In the genomic region with DNA sequence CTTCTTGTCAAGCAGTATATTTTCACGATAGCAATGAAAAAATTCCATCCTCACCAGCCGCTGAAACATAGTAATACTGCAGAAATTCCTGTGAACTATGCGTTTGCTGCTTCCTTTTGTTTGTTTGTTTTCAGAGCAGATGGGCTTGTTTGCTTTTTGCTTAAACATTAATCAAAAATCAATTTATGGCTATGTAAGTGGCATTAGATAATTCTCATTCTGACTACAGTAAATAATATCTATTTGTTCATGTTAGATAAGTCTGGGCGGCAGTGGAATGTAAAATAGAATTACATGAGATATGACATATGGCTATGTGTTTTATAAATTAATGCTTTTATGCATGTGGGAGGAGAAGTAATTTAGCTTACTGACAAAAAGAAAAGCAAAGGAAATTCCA, we compare ENCODE assay signal across 1 cellular context.
A peak's percentile ranks its signal among the peaks of the same experiment; 100 is the strongest.
TF ChIP-seq lines count a peak whose summit lies in the region.

No MANE protein-coding gene starts in this region.

TF ChIP-seq in HepG2, 621 proteins besides CTCF, POLR2A, EP300 and RAD21 (continued from another document and continues in another):
- TF ChIP-seq MIER2 (CRISPR knock-in tag; IDR thresholded peaks at IDR 0.05), result no peak
- no peak for TF ChIP-seq MTERF4 (CRISPR knock-in tag; IDR thresholded peaks at IDR 0.05)
- TF ChIP-seq, protein P1, sequence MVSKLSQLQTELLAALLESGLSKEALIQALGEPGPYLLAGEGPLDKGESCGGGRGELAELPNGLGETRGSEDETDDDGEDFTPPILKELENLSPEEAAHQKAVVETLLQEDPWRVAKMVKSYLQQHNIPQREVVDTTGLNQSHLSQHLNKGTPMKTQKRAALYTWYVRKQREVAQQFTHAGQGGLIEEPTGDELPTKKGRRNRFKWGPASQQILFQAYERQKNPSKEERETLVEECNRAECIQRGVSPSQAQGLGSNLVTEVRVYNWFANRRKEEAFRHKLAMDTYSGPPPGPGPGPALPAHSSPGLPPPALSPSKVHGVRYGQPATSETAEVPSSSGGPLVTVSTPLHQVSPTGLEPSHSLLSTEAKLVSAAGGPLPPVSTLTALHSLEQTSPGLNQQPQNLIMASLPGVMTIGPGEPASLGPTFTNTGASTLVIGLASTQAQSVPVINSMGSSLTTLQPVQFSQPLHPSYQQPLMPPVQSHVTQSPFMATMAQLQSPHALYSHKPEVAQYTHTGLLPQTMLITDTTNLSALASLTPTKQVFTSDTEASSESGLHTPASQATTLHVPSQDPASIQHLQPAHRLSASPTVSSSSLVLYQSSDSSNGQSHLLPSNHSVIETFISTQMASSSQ (IDR thresholded peaks at IDR 0.05; ENCODE audit: low read depth), result peak; percentile 100
- TF ChIP-seq, protein P1 (CRISPR knock-in tag; IDR thresholded peaks at IDR 0.05; ENCODE audit: borderline replicate concordance), result peak; percentile 99
- no peak for TF ChIP-seq ZNF607 (CRISPR knock-in tag; IDR thresholded peaks at IDR 0.05; ENCODE audit: borderline replicate concordance)
- no peak for TF ChIP-seq ARID2 (CRISPR knock-in tag; IDR thresholded peaks at IDR 0.05; ENCODE audit: borderline replicate concordance)
- peak; percentile 88 for TF ChIP-seq SKI (IDR thresholded peaks at IDR 0.05; ENCODE audit: partially characterized antibody)
- TF ChIP-seq TBL1XR1 (IDR thresholded peaks at IDR 0.05; ENCODE audit: borderline replicate concordance, low read length, partially characterized antibody), result peak; percentile 90
- TF ChIP-seq ZNF510 (CRISPR knock-in tag; IDR thresholded peaks at IDR 0.05; ENCODE audit: low read depth), result no peak
- no peak for TF ChIP-seq TOE1 (CRISPR knock-in tag; IDR thresholded peaks at IDR 0.05)
- no peak for TF ChIP-seq SRSF4 (IDR thresholded peaks at IDR 0.05; ENCODE audit: low read depth, low read length, poor library complexity, severe bottlenecking)
- TF ChIP-seq, protein P2, sequence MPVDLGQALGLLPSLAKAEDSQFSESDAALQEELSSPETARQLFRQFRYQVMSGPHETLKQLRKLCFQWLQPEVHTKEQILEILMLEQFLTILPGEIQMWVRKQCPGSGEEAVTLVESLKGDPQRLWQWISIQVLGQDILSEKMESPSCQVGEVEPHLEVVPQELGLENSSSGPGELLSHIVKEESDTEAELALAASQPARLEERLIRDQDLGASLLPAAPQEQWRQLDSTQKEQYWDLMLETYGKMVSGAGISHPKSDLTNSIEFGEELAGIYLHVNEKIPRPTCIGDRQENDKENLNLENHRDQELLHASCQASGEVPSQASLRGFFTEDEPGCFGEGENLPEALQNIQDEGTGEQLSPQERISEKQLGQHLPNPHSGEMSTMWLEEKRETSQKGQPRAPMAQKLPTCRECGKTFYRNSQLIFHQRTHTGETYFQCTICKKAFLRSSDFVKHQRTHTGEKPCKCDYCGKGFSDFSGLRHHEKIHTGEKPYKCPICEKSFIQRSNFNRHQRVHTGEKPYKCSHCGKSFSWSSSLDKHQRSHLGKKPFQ (CRISPR knock-in tag; IDR thresholded peaks at IDR 0.05; ENCODE audit: insufficient replicate concordance), result peak; percentile 47
- TF ChIP-seq ZNF569 (CRISPR knock-in tag; IDR thresholded peaks at IDR 0.05; ENCODE audit: borderline replicate concordance), result no peak
- peak; percentile 64; the same call in 1 of the 2 replicates for TF ChIP-seq HOXA5 (CRISPR knock-in tag; IDR thresholded peaks at IDR 0.05)
- no peak for TF ChIP-seq RFX1 (IDR thresholded peaks at IDR 0.05)
- TF ChIP-seq KLF6 (CRISPR knock-in tag; IDR thresholded peaks at IDR 0.05), result 0 out of 2 replicates have a peak, but pooled peaks have one; percentile 43
- no peak for TF ChIP-seq IKZF1 (IDR thresholded peaks at IDR 0.05)
- TF ChIP-seq KLF13 (CRISPR knock-in tag; IDR thresholded peaks at IDR 0.05), result no peak
- peak; percentile 66; the same call in 1 of the 2 replicates for TF ChIP-seq KAT2B (IDR thresholded peaks at IDR 0.05; ENCODE audit: borderline replicate concordance, low read depth, low read length)
- TF ChIP-seq ONECUT2 (CRISPR knock-in tag; IDR thresholded peaks at IDR 0.05), result peak; percentile 97
- TF ChIP-seq HHEX (CRISPR knock-in tag; IDR thresholded peaks at IDR 0.05), result peak; percentile 99
- TF ChIP-seq RBM22 (optimal IDR thresholded peaks at IDR 0.05; ENCODE audit: low read length), result no peak
- TF ChIP-seq ZC3H13 (CRISPR knock-in tag; IDR thresholded peaks at IDR 0.05), result no peak
- TF ChIP-seq NFRKB (IDR thresholded peaks at IDR 0.05), result no peak
- TF ChIP-seq HOMEZ (CRISPR knock-in tag; IDR thresholded peaks at IDR 0.05; ENCODE audit: low read depth), result no peak; the same call in 1 of the 2 replicates
- TF ChIP-seq TCF7L2 (IDR thresholded peaks at IDR 0.05; ENCODE audit: low read depth, low read length), result no peak
- no peak for TF ChIP-seq RFXAP (CRISPR knock-in tag; IDR thresholded peaks at IDR 0.05; ENCODE audit: borderline replicate concordance)
- no peak for TF ChIP-seq NR0B2 (CRISPR knock-in tag; IDR thresholded peaks at IDR 0.05)
- TF ChIP-seq POLR2G (IDR thresholded peaks at IDR 0.05; ENCODE audit: low read depth, low read length), result no peak
- no peak for TF ChIP-seq CC2D1A (CRISPR knock-in tag; IDR thresholded peaks at IDR 0.05)
- no peak for TF ChIP-seq NFATC3 (CRISPR knock-in tag; IDR thresholded peaks at IDR 0.05)
- no peak for TF ChIP-seq ZNF337 (CRISPR knock-in tag; IDR thresholded peaks at IDR 0.05; ENCODE audit: borderline replicate concordance, low read depth)
- TF ChIP-seq IKZF4 (CRISPR knock-in tag; IDR thresholded peaks at IDR 0.05; ENCODE audit: borderline replicate concordance, low read depth, not compliant biosample characterization), result no peak
- TF ChIP-seq REXO4 (CRISPR knock-in tag; IDR thresholded peaks at IDR 0.05; ENCODE audit: borderline replicate concordance), result no peak
- no peak for TF ChIP-seq RNF2 (conservative IDR thresholded peaks at IDR 0.05; ENCODE audit: low read depth)
- no peak for TF ChIP-seq ZNF597 (CRISPR knock-in tag; IDR thresholded peaks at IDR 0.05)
- no peak for TF ChIP-seq ZFP41 (CRISPR knock-in tag; IDR thresholded peaks at IDR 0.05; ENCODE audit: borderline replicate concordance)
- no peak for TF ChIP-seq SIX4 (CRISPR knock-in tag; IDR thresholded peaks at IDR 0.05)
- no peak for TF ChIP-seq ZNF549 (CRISPR knock-in tag; IDR thresholded peaks at IDR 0.05)
- no peak for TF ChIP-seq ZFP91 (CRISPR knock-in tag; IDR thresholded peaks at IDR 0.05; ENCODE audit: borderline replicate concordance)
- peak; percentile 99 for TF ChIP-seq RERE (CRISPR knock-in tag; IDR thresholded peaks at IDR 0.05; ENCODE audit: low read depth)
- TF ChIP-seq MATR3 (CRISPR knock-in tag; IDR thresholded peaks at IDR 0.05), result no peak
- no peak for TF ChIP-seq NAIF1 (CRISPR knock-in tag; IDR thresholded peaks at IDR 0.05; ENCODE audit: borderline replicate concordance)
- TF ChIP-seq PTBP1 (IDR thresholded peaks at IDR 0.05; ENCODE audit: low read depth, low read length, poor library complexity, severe bottlenecking), result no peak
- TF ChIP-seq ZBTB46 (CRISPR knock-in tag; IDR thresholded peaks at IDR 0.05; ENCODE audit: borderline replicate concordance), result no peak
